Comparison of ENCODE assay signal across 8 cellular contexts in genomic region chr16:1308977-1309885, GRCh38. TPM values are rescaled to one million over a fixed set of nuclear protein-coding genes. Genes with fewer than 3 reads are reported as not detected.
DNase-seq lines count a peak whose midpoint lies in the region; ATAC-seq and TF ChIP-seq lines count a peak whose summit lies in the region.

UBE2I (plus strand) TSS chr16:1309636; CDS start chr16:1314031, 4,395 bp downstream.

- peak within 1 kb of the TSS; percentile 94 for H3K4me2 ChIP-seq in BLaER1

- H4K20me1 ChIP-seq in BLaER1, result peaks cover 46% of the 10 kb centered on the region

- H3K4me1 Mint-ChIP-seq in activated CD4-positive, alpha-beta T cell treated with anti-CD3 and anti-CD28 coated beads, Interleukin-2, amount 10 ng/mL, durations not matched to agents 7 days and 5 days, result peaks cover 36% of the 10 kb centered on the region

- ATAC-seq in GM19328 (IDR thresholded peaks at IDR 0.05; ENCODE audit: unreplicated experiment), result peak; percentile 44
- ATAC-seq in HG03469 (IDR thresholded peaks at IDR 0.05; ENCODE audit: unreplicated experiment), result peak; percentile 41
- peak; percentile 77 for ATAC-seq in left colon

- H3K9me3 ChIP-seq in BLaER1, result no peaks in the 10 kb centered on the region

- intact Hi-C loops in left colon (cut with DNase I, micrococcal nuclease), result no loop called here

- H3K4me3 ChIP-seq in BLaER1 (peak within 1 kb of the TSS; percentile 100), coronary artery (peak within 1 kb of the TSS; percentile 78)

- peak within 1 kb of the TSS; percentile 100 for H3K9ac ChIP-seq in BLaER1

- POLR2A ChIA-PET in activated CD4-positive, alpha-beta T cell treated with anti-CD3 and anti-CD28 coated beads, Interleukin-2, amount 10 ng/mL, durations not matched to agents 7 days and 5 days (lab: Charles Lee), result interaction anchor here (1.6 kb wide), 1 partner anchor 111 kb away, joined by 7 read pairs; the partner anchor contains the start of gene UQCC4

- H3K27ac Mint-ChIP-seq in activated CD4-positive, alpha-beta T cell treated with anti-CD3 and anti-CD28 coated beads, Interleukin-2, amount 10 ng/mL, durations not matched to agents 7 days and 5 days, result peak within 1 kb of the TSS; percentile 100

- no peaks in the 10 kb centered on the region for H3K27me3 Mint-ChIP-seq in activated CD4-positive, alpha-beta T cell treated with anti-CD3 and anti-CD28 coated beads, Interleukin-2, amount 10 ng/mL, durations not matched to agents 7 days and 5 days

- H3K36me3 Mint-ChIP-seq in activated CD4-positive, alpha-beta T cell treated with anti-CD3 and anti-CD28 coated beads, Interleukin-2, amount 10 ng/mL, durations not matched to agents 7 days and 5 days (ENCODE audit: low read depth), result peaks cover 11% of the 10 kb centered on the region

- DNase-seq in NCI-H69 (lab: John Stamatoyannopoulos, UW) (peak; percentile 98), coronary artery (ENCODE audit: low spot score) (peak; percentile 98), left colon (peak; percentile 96 to 97)
- peak; percentile 97 for DNase-seq in activated CD4-positive, alpha-beta T cell treated with anti-CD3 and anti-CD28 coated beads, Interleukin-2, amount 10 ng/mL, durations not matched to agents 7 days and 5 days
- DNase-seq in stimulated activated CD4-positive, alpha-beta T cell treated with anti-CD3 and anti-CD28 coated beads, Interleukin-1b, Interleukin-23, amount 100 ng/mL, for 4 hours (ENCODE audit: low read depth in 2 of 2), result peak; percentile 94 to 98

- no peak for TF ChIP-seq CTCF in coronary artery (IDR thresholded peaks at IDR 0.05)

- H3K4me3 Mint-ChIP-seq in activated CD4-positive, alpha-beta T cell treated with anti-CD3 and anti-CD28 coated beads, Interleukin-2, amount 10 ng/mL, durations not matched to agents 7 days and 5 days, result peak within 1 kb of the TSS; percentile 92

- H3K4me1 ChIP-seq in BLaER1, result peaks cover 56% of the 10 kb centered on the region

- H3K27ac ChIP-seq in BLaER1 (peak within 1 kb of the TSS; percentile 100), coronary artery (peak within 1 kb of the TSS; percentile 96 to 97)

- CTCF ChIA-PET in activated CD4-positive, alpha-beta T cell treated with anti-CD3 and anti-CD28 coated beads, Interleukin-2, amount 10 ng/mL, durations not matched to agents 7 days and 5 days (lab: Charles Lee), result interaction anchor here (1.0 kb wide), 1 partner anchor 9 kb away, joined by 5 read pairs; no protein-coding TSS in a partner anchor

- H3K9me3 Mint-ChIP-seq in activated CD4-positive, alpha-beta T cell treated with anti-CD3 and anti-CD28 coated beads, Interleukin-2, amount 10 ng/mL, durations not matched to agents 7 days and 5 days, result no peaks in the 10 kb centered on the region

- peaks cover 33% of the 10 kb centered on the region for H3K36me3 ChIP-seq in BLaER1

- no peaks in the 10 kb centered on the region for H3K27me3 ChIP-seq in BLaER1

RNA-seq across cellular contexts. Expression of gene UBE2I, which starts in this region (rescaled TPM):
- total RNA-seq in activated CD4-positive, alpha-beta T cell treated with anti-CD3 and anti-CD28 coated beads, Interleukin-2, amount 10 ng/mL, durations not matched to agents 7 days and 5 days, result 100 to 1,000 TPM; 204 to 222 TPM
- 10 to 100 TPM; 76.6 to 87.1 TPM for total RNA-seq in left colon

Comparison
In these comparisons a context has a peak if more than half of its experiments do, and no peak if none do; other contexts are left out.
1. Peak in every context shown above with its lines: DNase-seq, ATAC-seq, H3K4me3 ChIP-seq and H3K27ac ChIP-seq.